11 cellular contexts compared by ENCODE assay signal in the genomic region with DNA sequence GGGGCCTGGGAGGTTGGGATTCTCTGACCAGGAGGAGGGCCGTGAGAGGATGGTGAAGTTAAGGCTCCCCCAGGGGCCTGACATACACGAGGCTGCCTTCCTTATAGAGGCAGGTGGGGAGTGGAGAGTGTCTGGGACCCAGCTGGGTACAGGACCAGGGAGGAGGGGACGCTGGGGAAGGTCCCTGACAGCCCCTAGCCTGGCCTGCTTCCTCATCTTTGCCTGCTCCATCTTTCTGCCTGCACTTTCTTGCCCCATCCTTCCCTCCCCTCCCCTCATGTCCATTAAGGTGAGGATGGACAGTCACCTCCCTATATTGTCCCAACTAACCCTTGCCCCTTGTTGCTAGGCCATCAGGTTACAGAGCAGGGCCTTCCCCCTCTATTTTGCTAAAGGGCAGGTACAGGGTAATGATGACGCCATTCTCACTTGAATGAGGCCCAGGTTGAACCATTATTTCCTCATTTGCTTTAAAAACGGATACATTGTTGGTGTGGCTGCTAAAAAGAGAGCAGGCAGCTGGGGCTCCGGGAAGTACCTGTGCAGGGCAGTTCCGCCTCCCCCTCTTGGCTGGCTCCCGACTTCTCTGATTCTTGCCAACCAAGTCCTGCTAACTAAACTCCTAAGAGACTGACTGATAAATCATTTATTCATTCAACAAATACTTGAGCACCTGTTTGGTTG. TPM values are rescaled to one million over a fixed set of nuclear protein-coding genes. Genes with fewer than 3 reads are reported as not detected.
A peak's percentile ranks its signal among the peaks of the same experiment; 100 is the strongest.
DNase-seq lines count a peak whose midpoint lies in the region; ATAC-seq and TF ChIP-seq lines count a peak whose summit lies in the region.
"Had no signal": no experiment of that assay in that cellular context is flagged by ENCODE, and none has a peak within 500 bp of the region (broad histone marks: within the 10 kb centered on the region; RNA-seq: fewer than 3 reads in every experiment).

No MANE protein-coding gene starts in this region.

- no peak overlapping the region for H4K8ac ChIP-seq in H9 (replicated peaks; ENCODE audit: insufficient read length, low read depth, low read length)

- no peak overlapping the region for H4K91ac ChIP-seq in H9 (ENCODE audit: insufficient read length, low read depth, low read length)

- H3K79me2 ChIP-seq in DOHH2 (ENCODE audit: control insufficient read depth, low read length) (no peaks in the 10 kb centered on the region), MM.1S (ENCODE audit: low read length) (no peaks in the 10 kb centered on the region; the same call in 1 of the 2 replicates), H9 (ENCODE audit: insufficient read depth, low read length) (no peaks in the 10 kb centered on the region)

- H3K4ac ChIP-seq in H9 (ENCODE audit: low read depth, low read length), result no peak overlapping the region

- H3K27me3 Mint-ChIP-seq in memory B cell (no peaks in the 10 kb centered on the region), H9 (ENCODE audit: low read depth) (no peaks in the 10 kb centered on the region)
- H3K27me3 Mint-ChIP-seq: activated naive CD4-positive, alpha-beta T cell treated with anti-CD3 and anti-CD28 coated beads, Interleukin-2, amount 50 U/mL, for 24 hours had no signal

- H2BK120ac ChIP-seq in H9 (ENCODE audit: low read depth, low read length, poor library complexity, severe bottlenecking), result no peak overlapping the region

- H3K18ac ChIP-seq in H9 (ENCODE audit: insufficient read length, low read depth, low read length), result no peak overlapping the region

- peaks cover 72% of the 10 kb centered on the region for H3K4me1 ChIP-seq in DOHH2 (ENCODE audit: control insufficient read depth, low read length)
- H3K4me1 ChIP-seq in MM.1S (ENCODE audit: low read length), result peaks cover 53% of the 10 kb centered on the region
- no peaks in the 10 kb centered on the region for H3K4me1 ChIP-seq in H9 (ENCODE audit: insufficient read depth, low read length)

- TF ChIP-seq POLR2A in GM19099 (IDR thresholded peaks at IDR 0.05; ENCODE audit: extremely low read depth, insufficient read length, low read depth), result peak; percentile 24

- H3K27me3 ChIP-seq in DOHH2 (ENCODE audit: control insufficient read depth, low read length), result no peaks in the 10 kb centered on the region
- H3K27me3 ChIP-seq in MM.1S (replicated peaks; ENCODE audit: insufficient read depth, low read length), result no peaks in the 10 kb centered on the region
- H3K27me3 ChIP-seq in H9 (ENCODE audit: insufficient read depth, low read length), result no peaks in the 10 kb centered on the region
- H3K27me3 ChIP-seq: vagina had no signal

- no peaks in the 10 kb centered on the region for H3K23me2 ChIP-seq in H9 (ENCODE audit: insufficient read length, low read depth, low read length, poor library complexity, severe bottlenecking)

- H3K27ac ChIP-seq in DOHH2 (ENCODE audit: low read depth, low read length), result peak overlapping the region; percentile 63
- peak overlapping the region; percentile 77 for H3K27ac ChIP-seq in MM.1S (ENCODE audit: low read length)
- H3K27ac ChIP-seq in H9 (ENCODE audit: insufficient read length, low read depth, low read length), result no peak overlapping the region
- H3K27ac ChIP-seq: vagina had no signal

- H3T11ph ChIP-seq in H9 (ENCODE audit: low read length), result no peak overlapping the region

- H3K36me3 ChIP-seq in DOHH2 (ENCODE audit: control insufficient read depth, low read length) (peaks cover 3% of the 10 kb centered on the region; the same call in 1 of the 2 replicates), MM.1S (replicated peaks; ENCODE audit: insufficient read depth, low read length) (no peaks in the 10 kb centered on the region)
- H3K36me3 ChIP-seq: vagina had no signal

- H3K14ac ChIP-seq in H9 (ENCODE audit: insufficient read depth, low read length), result no peak overlapping the region

- H3K9me2 ChIP-seq in DOHH2 (replicated peaks; ENCODE audit: control insufficient read depth, low read length) (no peaks in the 10 kb centered on the region), MM.1S (replicated peaks; ENCODE audit: insufficient read depth, low read length) (no peaks in the 10 kb centered on the region)

- H3K4me3 Mint-ChIP-seq in memory B cell (peak overlapping the region; percentile 51), H9 (no peak overlapping the region)
- H3K4me3 Mint-ChIP-seq: activated naive CD4-positive, alpha-beta T cell treated with anti-CD3 and anti-CD28 coated beads, Interleukin-2, amount 50 U/mL, for 24 hours had no signal

- WGBS in H9 (ENCODE audit: extremely low coverage, insufficient read length, low lambda C conversion rate), result no CpG with 5 or more reads among the region's 8 CpGs

- peak overlapping the region; percentile 99 for H3K27ac Mint-ChIP-seq in memory B cell
- peak overlapping the region in 1 of 3 experiments; percentile 40; a peak in 1 of 7 replicates for H3K27ac Mint-ChIP-seq in H9
- H3K27ac Mint-ChIP-seq: activated naive CD4-positive, alpha-beta T cell treated with anti-CD3 and anti-CD28 coated beads, Interleukin-2, amount 50 U/mL, for 24 hours had no signal

- TF ChIP-seq CTCF in DOHH2 (IDR thresholded peaks at IDR 0.05; ENCODE audit: low read depth, low read length, poor library complexity, severe bottlenecking), result no peak
- no peak for TF ChIP-seq CTCF in MM.1S (IDR thresholded peaks at IDR 0.05; ENCODE audit: low read length)
- TF ChIP-seq CTCF in H9 (conservative IDR thresholded peaks at IDR 0.05), result no peak

- DNase-seq in MM.1S, result peak; percentile 68
- DNase-seq in memory B cell (ENCODE audit: low spot score in 2 of 2), result peak; percentile 68 to 81
- DNase-seq in midbrain (lab: John Stamatoyannopoulos, UW), result no peak
- no peak for DNase-seq in NCI-H1694 (lab: John Stamatoyannopoulos, UW)
- no peak for DNase-seq in hippocampal formation (lab: John Stamatoyannopoulos, UW)
- no peak for DNase-seq in H9
- DNase-seq: NCI-H82 had no signal

- no peak overlapping the region for H2AK5ac ChIP-seq in H9 (ENCODE audit: insufficient read length, low read length)

- H2BK15ac ChIP-seq in H9 (ENCODE audit: low read depth, low read length), result no peak overlapping the region

- H3K4me3 ChIP-seq in DOHH2 (ENCODE audit: low read length) (peak overlapping the region; percentile 49), MM.1S (ENCODE audit: low read length) (no peak overlapping the region)
- H3K4me3 ChIP-seq: vagina had no signal

- no peaks in the 10 kb centered on the region for H3K79me1 ChIP-seq in H9 (ENCODE audit: insufficient read depth, low read depth, low read length, poor library complexity, severe bottlenecking)

- H2BK5ac ChIP-seq in H9 (ENCODE audit: insufficient read length, low read length), result no peak overlapping the region

- peak; percentile 89 for ATAC-seq in memory B cell (ENCODE audit: low read depth)

- H3K36me3 Mint-ChIP-seq in memory B cell, result no peaks in the 10 kb centered on the region
- H3K36me3 Mint-ChIP-seq in H9 (ENCODE audit: insufficient read depth in 1 of 3, low read depth in 3 of 3), result no peaks in the 10 kb centered on the region
- H3K36me3 Mint-ChIP-seq: activated naive CD4-positive, alpha-beta T cell treated with anti-CD3 and anti-CD28 coated beads, Interleukin-2, amount 50 U/mL, for 24 hours had no signal

- H3K9ac ChIP-seq in MM.1S (ENCODE audit: low read length) (peak overlapping the region; percentile 37), H9 (ENCODE audit: extremely low read depth, insufficient read length, low read length) (no peak overlapping the region)

- no peak overlapping the region for H4K5ac ChIP-seq in H9 (ENCODE audit: insufficient read length, low read depth, low read length)

- H3K23ac ChIP-seq in H9 (ENCODE audit: insufficient read length, low read depth, low read length), result no peak overlapping the region

- H2BK20ac ChIP-seq in H9 (ENCODE audit: low read depth, low read length, poor library complexity, severe bottlenecking), result no peak overlapping the region

- H2BK12ac ChIP-seq in H9 (ENCODE audit: insufficient read length, low read depth, low read length), result no peak overlapping the region

- peak overlapping the region; percentile 66 for H3K4me2 ChIP-seq in DOHH2 (ENCODE audit: low read length)
- H3K4me2 ChIP-seq in MM.1S (ENCODE audit: low read depth, low read length), result peak overlapping the region; percentile 2; the same call in 1 of the 2 replicates
- no peak overlapping the region for H3K4me2 ChIP-seq in H9 (ENCODE audit: insufficient read depth, insufficient read length, low read length)

- H3K56ac ChIP-seq in H9 (ENCODE audit: insufficient read length, low read depth, low read length), result no peak overlapping the region

- H4K20me1 ChIP-seq in DOHH2 (ENCODE audit: control insufficient read depth, insufficient read depth, low read depth, low read length) (no peaks in the 10 kb centered on the region), MM.1S (ENCODE audit: insufficient read depth, low read length) (no peaks in the 10 kb centered on the region), H9 (ENCODE audit: control insufficient read depth, insufficient read depth, insufficient read length) (no peaks in the 10 kb centered on the region)

- H3F3A ChIP-seq in DOHH2 (ENCODE audit: control insufficient read depth, insufficient read depth), result peaks cover 19% of the 10 kb centered on the region
- peaks cover 31% of the 10 kb centered on the region for H3F3A ChIP-seq in MM.1S (ENCODE audit: insufficient read depth, low read length)

- H3K9me3 Mint-ChIP-seq in memory B cell (peaks cover 4% of the 10 kb centered on the region), H9 (no peaks in the 10 kb centered on the region)
- H3K9me3 Mint-ChIP-seq: activated naive CD4-positive, alpha-beta T cell treated with anti-CD3 and anti-CD28 coated beads, Interleukin-2, amount 50 U/mL, for 24 hours had no signal

- no peaks in the 10 kb centered on the region for H3K9me3 ChIP-seq in DOHH2 (ENCODE audit: control insufficient read depth, insufficient read depth, low read length)
- H3K9me3 ChIP-seq in MM.1S (replicated peaks; ENCODE audit: insufficient read depth, low read length), result no peaks in the 10 kb centered on the region
- no peaks in the 10 kb centered on the region for H3K9me3 ChIP-seq in H9 (ENCODE audit: control insufficient read depth, low read depth, low read length)
- H3K9me3 ChIP-seq: vagina had no signal

- H3K4me1 Mint-ChIP-seq in memory B cell, result peaks cover 44% of the 10 kb centered on the region
- H3K4me1 Mint-ChIP-seq in H9, result peaks cover 5 to 9% of the 10 kb centered on the region in 2 experiments; a peak in 3 of 4 replicates

- peak overlapping the region; percentile 5 for H2AFZ ChIP-seq in MM.1S (ENCODE audit: low read length)
- H2AFZ ChIP-seq in H9 (ENCODE audit: low read length), result no peak overlapping the region

RNA-seq across cellular contexts. Expression of a gene that starts 1.3 kb away (rescaled TPM):
- not detected in 2 replicates for total RNA-seq in H9 (2021)
- total RNA-seq: vagina had no signal

RNA-seq across cellular contexts. Expression of a gene that starts 16.9 kb away (rescaled TPM):
- total RNA-seq in H9 (2021), result 1.0 and 1.9 TPM in 2 replicates

RNA-seq across cellular contexts. Expression of a gene that starts 18.9 kb away (rescaled TPM):
- total RNA-seq in H9 (2021), result 85.7 and 86.8 TPM in 2 replicates

RNA-seq across cellular contexts. Expression of a gene that starts 20.9 kb away (rescaled TPM):
- total RNA-seq in H9 (2021), result 41.0 and 43.9 TPM in 2 replicates

RNA-seq across cellular contexts. Expression of a gene that starts 39.4 kb away (rescaled TPM):
- 95.8 and 98.7 TPM in 2 replicates for total RNA-seq in H9 (2021)

Comparison
In these comparisons a context has a peak if more than half of its experiments do, and no peak if none do; other contexts are left out.
1. DNase-seq: peak in MM.1S (single experiment) and memory B cell (2 of 2); none in midbrain (single experiment), NCI-H1694 (single experiment), hippocampal formation (0 of 2) and H9 (single experiment).